In the genomic region with DNA sequence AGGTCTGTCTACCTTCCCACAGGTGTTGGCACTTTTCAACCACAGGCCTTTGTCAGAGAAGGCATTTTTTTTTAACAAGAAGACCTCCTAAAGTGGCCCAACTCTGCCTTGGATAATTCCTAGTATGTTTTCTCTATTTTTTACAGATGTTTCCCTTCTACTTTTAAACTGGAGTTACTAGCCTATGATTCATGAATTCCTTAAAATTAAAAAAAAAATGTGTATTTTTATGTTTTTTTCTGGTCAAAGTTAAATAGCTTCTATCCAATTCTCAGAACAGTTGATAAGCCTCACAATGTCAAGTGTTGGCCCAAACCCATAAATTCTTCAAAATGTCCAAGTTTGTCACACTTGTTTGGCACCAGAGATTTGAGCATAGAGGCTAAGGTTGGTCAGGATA, we compare ENCODE assay signal across 16 cellular contexts.
DNase-seq lines count a peak whose midpoint lies in the region; ATAC-seq, FAIRE-seq and TF ChIP-seq lines count a peak whose summit lies in the region.
"Had no signal": no experiment of that assay in that cellular context is flagged by ENCODE, and none has a peak within 500 bp of the region (broad histone marks: within the 10 kb centered on the region; RNA-seq: fewer than 3 reads in every experiment).

No MANE protein-coding gene starts in this region.

- peak overlapping the region; percentile 98 for H3K27ac Mint-ChIP-seq in chondrocyte (ENCODE audit: unreplicated experiment)
- no peak overlapping the region for H3K27ac Mint-ChIP-seq in CD8-positive, alpha-beta T cell

- peak overlapping the region; percentile 48 to 87 for H3K27ac ChIP-seq in kidney (ENCODE audit: low read depth in 2 of 2, low read length in 2 of 2)
- H3K27ac ChIP-seq in skin epidermis = peak overlapping the region in 18 of 21 experiments; percentile 21 to 84 (median 66)
- H3K27ac ChIP-seq in CD8-positive, alpha-beta T cell (ENCODE audit: low read depth, low read length) = no peak overlapping the region

- peaks cover 0 to 2% of the 10 kb centered on the region in 2 donors for H3K36me3 ChIP-seq in kidney (ENCODE audit: control insufficient read depth in 1 of 2, insufficient read depth in 2 of 2, low read length in 2 of 2)
- no peaks in the 10 kb centered on the region for H3K36me3 ChIP-seq in CD8-positive, alpha-beta T cell (ENCODE audit: insufficient read depth, low read length)

- ATAC-seq in GM18502 (IDR thresholded peaks at IDR 0.05; ENCODE audit: poor library complexity, unreplicated experiment) (no peak), HG03196 (IDR thresholded peaks at IDR 0.05; ENCODE audit: unreplicated experiment) (no peak)
- no peak for ATAC-seq in CD8-positive, alpha-beta T cell
- ATAC-seq: naive thymus-derived CD8-positive, alpha-beta T cell had no signal

- H3K4me3 ChIP-seq in kidney (ENCODE audit: low read length in 2 of 2) = no peak overlapping the region
- H3K4me3 ChIP-seq in skin epidermis = no peak overlapping the region
- no peak overlapping the region for H3K4me3 ChIP-seq in CD8-positive, alpha-beta T cell (ENCODE audit: low read depth, low read length)
- H3K4me3 ChIP-seq: testis had no signal

- no peaks in the 10 kb centered on the region for H3K27me3 ChIP-seq in CD8-positive, alpha-beta T cell (ENCODE audit: insufficient read depth, low read length)
- H3K27me3 ChIP-seq: testis had no signal

- no peak for FAIRE-seq in kidney (lab: Jason Lieb, UNC)

- POLR2A ChIA-PET in CD8-positive, alpha-beta T cell (lab: Charles Lee) = no interaction called here

- intact Hi-C loops in kidney (cut with DNase I) = no loop called here
- intact Hi-C loops in CD8-positive, alpha-beta T cell (cut with DNase I, micrococcal nuclease) = no loop called here

- TF ChIP-seq CTCF in chondrocyte (IDR thresholded peaks at IDR 0.05) (no peak), kidney (IDR thresholded peaks at IDR 0.05; ENCODE audit: borderline replicate concordance, extremely low read depth, insufficient read depth) (no peak)
- no peak for TF ChIP-seq CTCF in CD8-positive, alpha-beta T cell (IDR thresholded peaks at IDR 0.05)

- H3K9me3 Mint-ChIP-seq in chondrocyte (ENCODE audit: low read depth) = peaks cover 2% of the 10 kb centered on the region
- no peaks in the 10 kb centered on the region for H3K9me3 Mint-ChIP-seq in CD8-positive, alpha-beta T cell
- H3K9me3 Mint-ChIP-seq: immature natural killer cell had no signal

- CTCF ChIA-PET in CD8-positive, alpha-beta T cell (lab: Charles Lee) = no interaction called here

- no peaks in the 10 kb centered on the region for H3K4me1 ChIP-seq in kidney (ENCODE audit: control insufficient read depth in 1 of 2, insufficient read depth in 1 of 2, low read depth in 1 of 2, low read length in 2 of 2)
- H3K4me1 ChIP-seq in CD8-positive, alpha-beta T cell (ENCODE audit: insufficient read depth, low read length) = no peaks in the 10 kb centered on the region

- no peaks in the 10 kb centered on the region for H3K9me3 ChIP-seq in kidney (ENCODE audit: control insufficient read depth in 1 of 2, low read length in 2 of 2)
- no peaks in the 10 kb centered on the region for H3K9me3 ChIP-seq in CD8-positive, alpha-beta T cell (ENCODE audit: low read length)
- H3K9me3 ChIP-seq: testis had no signal

- H3K9ac ChIP-seq in kidney (ENCODE audit: low read length in 2 of 2) = no peak overlapping the region

- no peak overlapping the region for H3K4me3 Mint-ChIP-seq in chondrocyte (ENCODE audit: unreplicated experiment)
- no peak overlapping the region for H3K4me3 Mint-ChIP-seq in CD8-positive, alpha-beta T cell
- H3K4me3 Mint-ChIP-seq: naive thymus-derived CD8-positive, alpha-beta T cell had no signal

- peaks cover 4% of the 10 kb centered on the region for H3K36me3 Mint-ChIP-seq in chondrocyte (ENCODE audit: low read depth)
- H3K36me3 Mint-ChIP-seq in CD8-positive, alpha-beta T cell = peaks cover 53% of the 10 kb centered on the region

- DNase-seq in AG20443 (ENCODE audit: low spot score) = peak; percentile 42
- DNase-seq in chondrocyte (ENCODE audit: low spot score) = no peak
- DNase-seq in kidney = no peak
- DNase-seq in CD8-positive, alpha-beta T cell = no peak
- no peak for DNase-seq in activated gamma-delta T cell (lab: John Stamatoyannopoulos, UW)
- DNase-seq: activated naive CD4-positive, alpha-beta T cell; cerebellar nuclear complex; DMS153; immature natural killer cell; KBM-7; naive thymus-derived CD8-positive, alpha-beta T cell; NCI-H146 had no signal

- H3K27me3 Mint-ChIP-seq in chondrocyte (ENCODE audit: low read depth) = no peaks in the 10 kb centered on the region
- no peaks in the 10 kb centered on the region for H3K27me3 Mint-ChIP-seq in CD8-positive, alpha-beta T cell (ENCODE audit: low read depth)
- H3K27me3 Mint-ChIP-seq: naive thymus-derived CD8-positive, alpha-beta T cell had no signal

- H3K4me1 Mint-ChIP-seq in chondrocyte (ENCODE audit: low read depth) = peaks cover 59% of the 10 kb centered on the region
- H3K4me1 Mint-ChIP-seq in CD8-positive, alpha-beta T cell (ENCODE audit: low read depth) = no peaks in the 10 kb centered on the region
- H3K4me1 Mint-ChIP-seq: naive thymus-derived CD8-positive, alpha-beta T cell had no signal
